In the genomic region with DNA sequence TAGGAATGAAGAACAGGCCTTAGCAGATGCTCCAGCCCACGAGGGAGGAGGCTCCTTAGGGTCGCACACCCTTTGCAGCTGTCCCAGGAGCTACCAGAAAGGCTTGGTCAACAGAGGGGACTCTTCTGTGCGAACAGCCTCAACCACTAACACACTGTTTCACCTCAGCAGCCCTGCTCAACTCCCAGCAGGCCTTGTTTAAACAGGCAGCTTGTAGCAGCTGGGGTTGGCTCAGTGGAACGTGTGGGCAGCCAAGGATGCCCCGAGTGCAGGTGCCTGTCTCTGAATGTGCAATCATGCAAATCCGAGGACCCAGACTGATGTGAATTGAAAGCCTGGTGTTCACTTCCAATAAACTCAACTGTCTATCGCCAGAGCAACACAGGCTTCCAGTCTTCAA, we compare ENCODE assay signal across 1 cellular context.
TF ChIP-seq lines count a peak whose summit lies in the region.

No MANE protein-coding gene starts in this region.

TF ChIP-seq in GM12878, 131 proteins besides CTCF, POLR2A, EP300 and RAD21 (continued from another document and continues in another):
- TF ChIP-seq E2F8 (IDR thresholded peaks at IDR 0.05; ENCODE audit: low read depth, partially characterized antibody), result no peak
- TF ChIP-seq RUNX3 (IDR thresholded peaks at IDR 0.05; ENCODE audit: low read length), result peak; percentile 79
- TF ChIP-seq USF1 (IDR thresholded peaks at IDR 0.05; ENCODE audit: borderline replicate concordance, extremely low read length, insufficient read depth, low read depth, low read length), result no peak
- peak; percentile 68; the same call in 1 of the 2 replicates for TF ChIP-seq TBL1XR1 (IDR thresholded peaks at IDR 0.05; ENCODE audit: low read depth, low read length)
- TF ChIP-seq MYC (IDR thresholded peaks at IDR 0.05; ENCODE audit: insufficient read depth, insufficient read length, insufficient replicate concordance, low read length, severe bottlenecking), result no peak
- no peak for TF ChIP-seq ESRRA (IDR thresholded peaks at IDR 0.05; ENCODE audit: low read length)
- TF ChIP-seq ZNF24 (IDR thresholded peaks at IDR 0.05), result peak; percentile 34; the same call in 1 of the 2 replicates
- TF ChIP-seq BHLHE40 (IDR thresholded peaks at IDR 0.05; ENCODE audit: borderline replicate concordance in 1 of 2, low read depth in 2 of 2, low read length in 1 of 2), result peak; percentile 95 to 97
- no peak for TF ChIP-seq MEF2A (IDR thresholded peaks at IDR 0.05; ENCODE audit: insufficient read depth, low read depth, low read length)
- TF ChIP-seq CREB1 (IDR thresholded peaks at IDR 0.05; ENCODE audit: low read depth), result peak; percentile 32; the same call in 1 of the 2 replicates
- TF ChIP-seq CBX3 (IDR thresholded peaks at IDR 0.05; ENCODE audit: borderline replicate concordance, low read depth), result no peak
- TF ChIP-seq, protein P1, sequence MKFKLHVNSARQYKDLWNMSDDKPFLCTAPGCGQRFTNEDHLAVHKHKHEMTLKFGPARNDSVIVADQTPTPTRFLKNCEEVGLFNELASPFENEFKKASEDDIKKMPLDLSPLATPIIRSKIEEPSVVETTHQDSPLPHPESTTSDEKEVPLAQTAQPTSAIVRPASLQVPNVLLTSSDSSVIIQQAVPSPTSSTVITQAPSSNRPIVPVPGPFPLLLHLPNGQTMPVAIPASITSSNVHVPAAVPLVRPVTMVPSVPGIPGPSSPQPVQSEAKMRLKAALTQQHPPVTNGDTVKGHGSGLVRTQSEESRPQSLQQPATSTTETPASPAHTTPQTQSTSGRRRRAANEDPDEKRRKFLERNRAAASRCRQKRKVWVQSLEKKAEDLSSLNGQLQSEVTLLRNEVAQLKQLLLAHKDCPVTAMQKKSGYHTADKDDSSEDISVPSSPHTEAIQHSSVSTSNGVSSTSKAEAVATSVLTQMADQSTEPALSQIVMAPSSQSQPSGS (IDR thresholded peaks at IDR 0.05; ENCODE audit: low read length), result peak; percentile 47; the same call in 1 of the 2 replicates
- no peak for TF ChIP-seq POLR2AphosphoS2 (IDR thresholded peaks at IDR 0.05; ENCODE audit: low read depth, low read length)
- TF ChIP-seq RAD51 (IDR thresholded peaks at IDR 0.05), result no peak
- peak; percentile 73; the same call in 1 of the 2 replicates for TF ChIP-seq BCL11A (IDR thresholded peaks at IDR 0.05; ENCODE audit: low read depth, low read length)
- TF ChIP-seq SIX5 (IDR thresholded peaks at IDR 0.05; ENCODE audit: low read depth, low read length, severe bottlenecking), result no peak
- TF ChIP-seq, protein P2, sequence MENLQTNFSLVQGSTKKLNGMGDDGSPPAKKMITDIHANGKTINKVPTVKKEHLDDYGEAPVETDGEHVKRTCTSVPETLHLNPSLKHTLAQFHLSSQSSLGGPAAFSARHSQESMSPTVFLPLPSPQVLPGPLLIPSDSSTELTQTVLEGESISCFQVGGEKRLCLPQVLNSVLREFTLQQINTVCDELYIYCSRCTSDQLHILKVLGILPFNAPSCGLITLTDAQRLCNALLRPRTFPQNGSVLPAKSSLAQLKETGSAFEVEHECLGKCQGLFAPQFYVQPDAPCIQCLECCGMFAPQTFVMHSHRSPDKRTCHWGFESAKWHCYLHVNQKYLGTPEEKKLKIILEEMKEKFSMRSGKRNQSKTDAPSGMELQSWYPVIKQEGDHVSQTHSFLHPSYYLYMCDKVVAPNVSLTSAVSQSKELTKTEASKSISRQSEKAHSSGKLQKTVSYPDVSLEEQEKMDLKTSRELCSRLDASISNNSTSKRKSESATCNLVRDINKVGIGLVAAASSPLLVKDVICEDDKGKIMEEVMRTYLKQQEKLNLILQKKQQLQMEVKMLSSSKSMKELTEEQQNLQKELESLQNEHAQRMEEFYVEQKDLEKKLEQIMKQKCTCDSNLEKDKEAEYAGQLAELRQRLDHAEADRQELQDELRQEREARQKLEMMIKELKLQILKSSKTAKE (IDR thresholded peaks at IDR 0.05; ENCODE audit: low read depth, poor library complexity, severe bottlenecking), result peak; percentile 84
- peak in 1 of 2 experiments; percentile 59; a peak in 2 of 4 replicates for TF ChIP-seq ETV6 (conservative IDR thresholded peaks at IDR 0.05 in 1 of 2, IDR thresholded peaks at IDR 0.05 in 1 of 2; ENCODE audit: borderline replicate concordance in 1 of 2, low read depth in 1 of 2)
- peak; percentile 40; the same call in 1 of the 2 replicates for TF ChIP-seq IRF4 (IDR thresholded peaks at IDR 0.05; ENCODE audit: low read depth, low read length)
- TF ChIP-seq SMC3 (IDR thresholded peaks at IDR 0.05; ENCODE audit: borderline replicate concordance, low read length), result peak; percentile 28; the same call in 1 of the 2 replicates
- TF ChIP-seq PAX5 (IDR thresholded peaks at IDR 0.05; ENCODE audit: borderline replicate concordance, low read depth, low read length), result peak; percentile 99
- peak; percentile 89 for TF ChIP-seq CUX1 (IDR thresholded peaks at IDR 0.05; ENCODE audit: insufficient replicate concordance, low read depth, low read length)
- peak; percentile 87; the same call in 1 of the 2 replicates for TF ChIP-seq CHD2 (IDR thresholded peaks at IDR 0.05; ENCODE audit: borderline replicate concordance, low read depth, low read length)
- peak; percentile 37 for TF ChIP-seq JUNB (IDR thresholded peaks at IDR 0.05)
- no peak for TF ChIP-seq ZSCAN29 (IDR thresholded peaks at IDR 0.05)
- no peak for TF ChIP-seq PML (IDR thresholded peaks at IDR 0.05; ENCODE audit: low read length)
- TF ChIP-seq CBFB (IDR thresholded peaks at IDR 0.05; ENCODE audit: low read depth), result 0 out of 2 replicates have a peak, but pooled peaks have one; percentile 15
- no peak for TF ChIP-seq ZBTB40 (IDR thresholded peaks at IDR 0.05; ENCODE audit: borderline replicate concordance)
- TF ChIP-seq ZZZ3 (IDR thresholded peaks at IDR 0.05; ENCODE audit: control insufficient read depth, insufficient read length, low read depth), result no peak
- TF ChIP-seq GATAD2B (conservative IDR thresholded peaks at IDR 0.05; ENCODE audit: low read depth), result no peak; the same call in 1 of the 2 replicates
- TF ChIP-seq CREM (IDR thresholded peaks at IDR 0.05; ENCODE audit: low read depth), result peak; percentile 79
- TF ChIP-seq WRNIP1 (IDR thresholded peaks at IDR 0.05; ENCODE audit: borderline replicate concordance, low read depth, low read length), result peak; percentile 19; the same call in 1 of the 2 replicates
- TF ChIP-seq, protein P3, sequence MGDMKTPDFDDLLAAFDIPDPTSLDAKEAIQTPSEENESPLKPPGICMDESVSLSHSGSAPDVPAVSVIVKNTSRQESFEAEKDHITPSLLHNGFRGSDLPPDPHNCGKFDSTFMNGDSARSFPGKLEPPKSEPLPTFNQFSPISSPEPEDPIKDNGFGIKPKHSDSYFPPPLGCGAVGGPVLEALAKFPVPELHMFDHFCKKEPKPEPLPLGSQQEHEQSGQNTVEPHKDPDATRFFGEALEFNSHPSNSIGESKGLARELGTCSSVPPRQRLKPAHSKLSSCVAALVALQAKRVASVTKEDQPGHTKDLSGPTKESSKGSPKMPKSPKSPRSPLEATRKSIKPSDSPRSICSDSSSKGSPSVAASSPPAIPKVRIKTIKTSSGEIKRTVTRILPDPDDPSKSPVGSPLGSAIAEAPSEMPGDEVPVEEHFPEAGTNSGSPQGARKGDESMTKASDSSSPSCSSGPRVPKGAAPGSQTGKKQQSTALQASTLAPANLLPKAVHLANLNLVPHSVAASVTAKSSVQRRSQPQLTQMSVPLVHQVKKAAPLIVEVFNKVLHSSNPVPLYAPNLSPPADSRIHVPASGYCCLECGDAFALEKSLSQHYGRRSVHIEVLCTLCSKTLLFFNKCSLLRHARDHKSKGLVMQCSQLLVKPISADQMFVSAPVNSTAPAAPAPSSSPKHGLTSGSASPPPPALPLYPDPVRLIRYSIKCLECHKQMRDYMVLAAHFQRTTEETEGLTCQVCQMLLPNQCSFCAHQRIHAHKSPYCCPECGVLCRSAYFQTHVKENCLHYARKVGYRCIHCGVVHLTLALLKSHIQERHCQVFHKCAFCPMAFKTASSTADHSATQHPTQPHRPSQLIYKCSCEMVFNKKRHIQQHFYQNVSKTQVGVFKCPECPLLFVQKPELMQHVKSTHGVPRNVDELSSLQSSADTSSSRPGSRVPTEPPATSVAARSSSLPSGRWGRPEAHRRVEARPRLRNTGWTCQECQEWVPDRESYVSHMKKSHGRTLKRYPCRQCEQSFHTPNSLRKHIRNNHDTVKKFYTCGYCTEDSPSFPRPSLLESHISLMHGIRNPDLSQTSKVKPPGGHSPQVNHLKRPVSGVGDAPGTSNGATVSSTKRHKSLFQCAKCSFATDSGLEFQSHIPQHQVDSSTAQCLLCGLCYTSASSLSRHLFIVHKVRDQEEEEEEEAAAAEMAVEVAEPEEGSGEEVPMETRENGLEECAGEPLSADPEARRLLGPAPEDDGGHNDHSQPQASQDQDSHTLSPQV (IDR thresholded peaks at IDR 0.05), result peak; percentile 74
